1 cellular context compared by ENCODE assay signal in the genomic region with DNA sequence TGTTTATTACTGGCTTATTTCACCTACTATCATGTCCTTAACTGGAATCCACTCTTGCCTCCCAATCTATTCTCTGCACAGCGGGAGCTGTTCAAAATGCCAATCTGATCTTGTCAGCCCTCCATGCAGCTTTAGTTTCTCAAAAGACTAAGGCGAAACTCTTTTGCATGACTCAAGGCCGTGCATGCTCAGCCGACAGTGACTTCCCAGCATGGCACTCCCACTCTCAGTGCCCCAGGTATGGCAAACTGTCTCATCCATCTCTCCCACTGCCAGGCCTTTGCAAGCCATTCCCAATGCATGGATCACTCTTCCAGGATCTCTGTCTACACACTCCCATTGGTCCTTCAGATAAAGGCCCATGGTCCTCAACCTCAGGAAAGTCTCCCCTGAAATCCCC.
TF ChIP-seq lines count a peak whose summit lies in the region.

No MANE protein-coding gene starts in this region.

TF ChIP-seq in H1, 55 proteins besides CTCF, POLR2A, EP300 and RAD21:
- TF ChIP-seq SP1 (IDR thresholded peaks at IDR 0.05; ENCODE audit: low read depth, low read length) = no peak
- TF ChIP-seq SRF (IDR thresholded peaks at IDR 0.05; ENCODE audit: low read depth, low read length) = no peak
- TF ChIP-seq BACH1 (IDR thresholded peaks at IDR 0.05; ENCODE audit: low read length) = no peak
- TF ChIP-seq RNF2 (IDR thresholded peaks at IDR 0.05; ENCODE audit: borderline replicate concordance, low read depth, low read length, missing control alignments, poor library complexity, severe bottlenecking) = no peak
- no peak for TF ChIP-seq SIRT6 (IDR thresholded peaks at IDR 0.05; ENCODE audit: low read length)
- TF ChIP-seq RXRA (IDR thresholded peaks at IDR 0.05; ENCODE audit: insufficient read depth, low read depth, low read length) = no peak
- TF ChIP-seq, protein P1, sequence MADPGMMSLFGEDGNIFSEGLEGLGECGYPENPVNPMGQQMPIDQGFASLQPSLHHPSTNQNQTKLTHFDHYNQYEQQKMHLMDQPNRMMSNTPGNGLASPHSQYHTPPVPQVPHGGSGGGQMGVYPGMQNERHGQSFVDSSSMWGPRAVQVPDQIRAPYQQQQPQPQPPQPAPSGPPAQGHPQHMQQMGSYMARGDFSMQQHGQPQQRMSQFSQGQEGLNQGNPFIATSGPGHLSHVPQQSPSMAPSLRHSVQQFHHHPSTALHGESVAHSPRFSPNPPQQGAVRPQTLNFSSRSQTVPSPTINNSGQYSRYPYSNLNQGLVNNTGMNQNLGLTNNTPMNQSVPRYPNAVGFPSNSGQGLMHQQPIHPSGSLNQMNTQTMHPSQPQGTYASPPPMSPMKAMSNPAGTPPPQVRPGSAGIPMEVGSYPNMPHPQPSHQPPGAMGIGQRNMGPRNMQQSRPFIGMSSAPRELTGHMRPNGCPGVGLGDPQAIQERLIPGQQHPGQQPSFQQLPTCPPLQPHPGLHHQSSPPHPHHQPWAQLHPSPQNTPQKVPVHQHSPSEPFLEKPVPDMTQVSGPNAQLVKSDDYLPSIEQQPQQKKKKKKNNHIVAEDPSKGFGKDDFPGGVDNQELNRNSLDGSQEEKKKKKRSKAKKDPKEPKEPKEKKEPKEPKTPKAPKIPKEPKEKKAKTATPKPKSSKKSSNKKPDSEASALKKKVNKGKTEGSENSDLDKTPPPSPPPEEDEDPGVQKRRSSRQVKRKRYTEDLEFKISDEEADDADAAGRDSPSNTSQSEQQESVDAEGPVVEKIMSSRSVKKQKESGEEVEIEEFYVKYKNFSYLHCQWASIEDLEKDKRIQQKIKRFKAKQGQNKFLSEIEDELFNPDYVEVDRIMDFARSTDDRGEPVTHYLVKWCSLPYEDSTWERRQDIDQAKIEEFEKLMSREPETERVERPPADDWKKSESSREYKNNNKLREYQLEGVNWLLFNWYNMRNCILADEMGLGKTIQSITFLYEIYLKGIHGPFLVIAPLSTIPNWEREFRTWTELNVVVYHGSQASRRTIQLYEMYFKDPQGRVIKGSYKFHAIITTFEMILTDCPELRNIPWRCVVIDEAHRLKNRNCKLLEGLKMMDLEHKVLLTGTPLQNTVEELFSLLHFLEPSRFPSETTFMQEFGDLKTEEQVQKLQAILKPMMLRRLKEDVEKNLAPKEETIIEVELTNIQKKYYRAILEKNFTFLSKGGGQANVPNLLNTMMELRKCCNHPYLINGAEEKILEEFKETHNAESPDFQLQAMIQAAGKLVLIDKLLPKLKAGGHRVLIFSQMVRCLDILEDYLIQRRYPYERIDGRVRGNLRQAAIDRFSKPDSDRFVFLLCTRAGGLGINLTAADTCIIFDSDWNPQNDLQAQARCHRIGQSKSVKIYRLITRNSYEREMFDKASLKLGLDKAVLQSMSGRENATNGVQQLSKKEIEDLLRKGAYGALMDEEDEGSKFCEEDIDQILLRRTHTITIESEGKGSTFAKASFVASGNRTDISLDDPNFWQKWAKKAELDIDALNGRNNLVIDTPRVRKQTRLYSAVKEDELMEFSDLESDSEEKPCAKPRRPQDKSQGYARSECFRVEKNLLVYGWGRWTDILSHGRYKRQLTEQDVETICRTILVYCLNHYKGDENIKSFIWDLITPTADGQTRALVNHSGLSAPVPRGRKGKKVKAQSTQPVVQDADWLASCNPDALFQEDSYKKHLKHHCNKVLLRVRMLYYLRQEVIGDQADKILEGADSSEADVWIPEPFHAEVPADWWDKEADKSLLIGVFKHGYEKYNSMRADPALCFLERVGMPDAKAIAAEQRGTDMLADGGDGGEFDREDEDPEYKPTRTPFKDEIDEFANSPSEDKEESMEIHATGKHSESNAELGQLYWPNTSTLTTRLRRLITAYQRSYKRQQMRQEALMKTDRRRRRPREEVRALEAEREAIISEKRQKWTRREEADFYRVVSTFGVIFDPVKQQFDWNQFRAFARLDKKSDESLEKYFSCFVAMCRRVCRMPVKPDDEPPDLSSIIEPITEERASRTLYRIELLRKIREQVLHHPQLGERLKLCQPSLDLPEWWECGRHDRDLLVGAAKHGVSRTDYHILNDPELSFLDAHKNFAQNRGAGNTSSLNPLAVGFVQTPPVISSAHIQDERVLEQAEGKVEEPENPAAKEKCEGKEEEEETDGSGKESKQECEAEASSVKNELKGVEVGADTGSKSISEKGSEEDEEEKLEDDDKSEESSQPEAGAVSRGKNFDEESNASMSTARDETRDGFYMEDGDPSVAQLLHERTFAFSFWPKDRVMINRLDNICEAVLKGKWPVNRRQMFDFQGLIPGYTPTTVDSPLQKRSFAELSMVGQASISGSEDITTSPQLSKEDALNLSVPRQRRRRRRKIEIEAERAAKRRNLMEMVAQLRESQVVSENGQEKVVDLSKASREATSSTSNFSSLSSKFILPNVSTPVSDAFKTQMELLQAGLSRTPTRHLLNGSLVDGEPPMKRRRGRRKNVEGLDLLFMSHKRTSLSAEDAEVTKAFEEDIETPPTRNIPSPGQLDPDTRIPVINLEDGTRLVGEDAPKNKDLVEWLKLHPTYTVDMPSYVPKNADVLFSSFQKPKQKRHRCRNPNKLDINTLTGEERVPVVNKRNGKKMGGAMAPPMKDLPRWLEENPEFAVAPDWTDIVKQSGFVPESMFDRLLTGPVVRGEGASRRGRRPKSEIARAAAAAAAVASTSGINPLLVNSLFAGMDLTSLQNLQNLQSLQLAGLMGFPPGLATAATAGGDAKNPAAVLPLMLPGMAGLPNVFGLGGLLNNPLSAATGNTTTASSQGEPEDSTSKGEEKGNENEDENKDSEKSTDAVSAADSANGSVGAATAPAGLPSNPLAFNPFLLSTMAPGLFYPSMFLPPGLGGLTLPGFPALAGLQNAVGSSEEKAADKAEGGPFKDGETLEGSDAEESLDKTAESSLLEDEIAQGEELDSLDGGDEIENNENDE (IDR thresholded peaks at IDR 0.05; ENCODE audit: insufficient replicate concordance, low read length) = no peak
- TF ChIP-seq POU5F1 (IDR thresholded peaks at IDR 0.05; ENCODE audit: low read depth, low read length) = no peak
- TF ChIP-seq, protein P2, sequence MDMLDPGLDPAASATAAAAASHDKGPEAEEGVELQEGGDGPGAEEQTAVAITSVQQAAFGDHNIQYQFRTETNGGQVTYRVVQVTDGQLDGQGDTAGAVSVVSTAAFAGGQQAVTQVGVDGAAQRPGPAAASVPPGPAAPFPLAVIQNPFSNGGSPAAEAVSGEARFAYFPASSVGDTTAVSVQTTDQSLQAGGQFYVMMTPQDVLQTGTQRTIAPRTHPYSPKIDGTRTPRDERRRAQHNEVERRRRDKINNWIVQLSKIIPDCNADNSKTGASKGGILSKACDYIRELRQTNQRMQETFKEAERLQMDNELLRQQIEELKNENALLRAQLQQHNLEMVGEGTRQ (IDR thresholded peaks at IDR 0.05; ENCODE audit: low read length) = no peak
- TF ChIP-seq, protein P3, sequence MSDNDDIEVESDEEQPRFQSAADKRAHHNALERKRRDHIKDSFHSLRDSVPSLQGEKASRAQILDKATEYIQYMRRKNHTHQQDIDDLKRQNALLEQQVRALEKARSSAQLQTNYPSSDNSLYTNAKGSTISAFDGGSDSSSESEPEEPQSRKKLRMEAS (IDR thresholded peaks at IDR 0.05) = no peak
- no peak for TF ChIP-seq JUN (IDR thresholded peaks at IDR 0.05; ENCODE audit: low read depth, low read length)
- no peak for TF ChIP-seq TEAD4 (IDR thresholded peaks at IDR 0.05; ENCODE audit: low read depth, low read length)
- TF ChIP-seq EGR1 (IDR thresholded peaks at IDR 0.05; ENCODE audit: borderline replicate concordance, low read depth, low read length) = no peak
